31 cellular contexts compared by ENCODE assay signal in the genomic region with DNA sequence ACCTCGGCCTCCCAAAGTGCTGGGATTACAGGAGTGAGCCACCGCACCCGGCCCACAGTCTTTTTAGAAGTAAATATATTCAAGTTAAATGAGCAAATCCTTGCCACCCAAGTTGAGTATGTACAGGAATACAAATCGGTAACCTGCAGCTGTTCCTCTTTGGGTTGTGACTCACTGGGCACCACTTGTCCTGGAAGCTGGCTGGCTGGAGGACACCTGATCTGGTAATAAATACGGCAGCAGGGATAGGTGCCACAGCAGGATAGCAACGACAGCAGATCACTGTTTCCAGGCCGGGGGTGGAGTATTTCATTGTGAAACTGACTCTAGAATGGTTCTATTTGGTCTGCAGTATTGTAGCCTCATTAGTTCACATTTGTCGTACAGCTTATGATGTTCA. TPM values are rescaled to one million over a fixed set of nuclear protein-coding genes. Genes with fewer than 3 reads are reported as not detected.
DNase-seq lines count a peak whose midpoint lies in the region; ATAC-seq, FAIRE-seq and TF ChIP-seq lines count a peak whose summit lies in the region.
"Had no signal": no experiment of that assay in that cellular context is flagged by ENCODE, and none has a peak within 500 bp of the region (broad histone marks: within the 10 kb centered on the region; RNA-seq: fewer than 3 reads in every experiment).

No MANE protein-coding gene starts in this region.

- FAIRE-seq in D721Med (lab: Jason Lieb, UNC) = no peak
- FAIRE-seq: frontal cortex, HepG2 had no signal

- no peaks in the 10 kb centered on the region for H3K4me1 ChIP-seq in upper lobe of left lung
- H3K4me1 ChIP-seq: ascending aorta, esophagus squamous epithelium had no signal

- 67 to 81% methylated on average over 8 of the region's 8 CpGs for WGBS in upper lobe of left lung, 2 donors

- H3K36me3 ChIP-seq in upper lobe of left lung = no peaks in the 10 kb centered on the region
- H3K36me3 ChIP-seq: ascending aorta, esophagus squamous epithelium had no signal

- no peak overlapping the region for H3K4me3 ChIP-seq in upper lobe of left lung
- H3K4me3 ChIP-seq: ascending aorta, esophagus squamous epithelium, GM23338, skin epidermis had no signal

- H3K9me3 ChIP-seq in upper lobe of left lung = no peaks in the 10 kb centered on the region
- H3K9me3 ChIP-seq: ascending aorta, esophagus squamous epithelium, SK-N-SH had no signal

- TF ChIP-seq CTCF in upper lobe of left lung (IDR thresholded peaks at IDR 0.05) (no peak), D721Med (IDR thresholded peaks at IDR 0.05; ENCODE audit: insufficient read depth, missing control alignments) (no peak)

- DNase-seq in DMS 273 (lab: John Stamatoyannopoulos, UW; ENCODE audit: unreplicated experiment) = peak; percentile 31
- peak; percentile 59 for DNase-seq in DMS53 treated with DMSO at 0.1 percent for 48 hours (lab: John Stamatoyannopoulos, UW; ENCODE audit: unreplicated experiment)
- peak; percentile 27 to 33 for DNase-seq in SHP77 (lab: John Stamatoyannopoulos, UW)
- DNase-seq in left kidney (ENCODE audit: low read depth, low spot score) = peak; percentile 30
- DNase-seq in upper lobe of left lung = no peak
- no peak for DNase-seq in D721Med (ENCODE audit: insufficient read length, low spot score)
- DNase-seq in GDM1 (lab: John Stamatoyannopoulos, UW) = no peak
- DNase-seq: activated CD4-positive, alpha-beta T cell treated with anti-CD3 and anti-CD28 coated beads for 36 hours; activated CD8-positive, alpha-beta memory T cell treated with anti-CD3 and anti-CD28 coated beads for 24 hours; activated effector memory CD4-positive, alpha-beta T cell treated with Interleukin-2 at 50 U/mL for 16 hours; activated naive CD8-positive, alpha-beta T cell treated with anti-CD3 and anti-CD28 coated beads, Interleukin-2, amount 10 ng/mL, durations not matched to agents 7 days and 5 days; caudate nucleus; endodermal cell; esophagus squamous epithelium; mesenchymal stem cell; naive B cell; NCI-H1417 treated with DMSO at 0.1 percent for 48 hours; NCI-H748 treated with DMSO at 0.1 percent for 48 hours; RPMI8226; SK-N-SH; stimulated activated naive CD8-positive, alpha-beta T cell treated with anti-CD3 and anti-CD28 coated beads, Interleukin-15, amount 100 ng/mL, for 72 hours had no signal

- TF ChIP-seq EP300 in upper lobe of left lung (IDR thresholded peaks at IDR 0.05) = no peak

- ATAC-seq in GM18861 (IDR thresholded peaks at IDR 0.05; ENCODE audit: unreplicated experiment) (no peak), upper lobe of left lung (ENCODE audit: low FRiP score in 2 of 2) (no peak)
- ATAC-seq: activated CD4-positive, alpha-beta T cell treated with anti-CD3 and anti-CD28 coated beads for 36 hours; GM23338; HepG2; left lobe of liver; stimulated activated naive CD8-positive, alpha-beta T cell treated with anti-CD3 and anti-CD28 coated beads, Interleukin-15, amount 100 ng/mL, for 72 hours had no signal

- no peak for TF ChIP-seq POLR2A in upper lobe of left lung (IDR thresholded peaks at IDR 0.05)

- H3K27me3 ChIP-seq in upper lobe of left lung = no peaks in the 10 kb centered on the region
- H3K27me3 ChIP-seq: ascending aorta had no signal

- H3K27ac ChIP-seq in upper lobe of left lung = no peak overlapping the region
- H3K27ac ChIP-seq: ascending aorta, C4-2B, esophagus squamous epithelium, skin epidermis had no signal

RNA-seq across cellular contexts. Expression of a gene that starts 35.7 kb away (rescaled TPM):
- total RNA-seq in upper lobe of left lung = not detected
- total RNA-seq: activated CD4-positive, alpha-beta T cell treated with anti-CD3 and anti-CD28 coated beads for 36 hours; activated naive CD8-positive, alpha-beta T cell treated with anti-CD3 and anti-CD28 coated beads, Interleukin-2, amount 10 ng/mL, durations not matched to agents 7 days and 5 days; esophagus squamous epithelium; frontal cortex; GM23338; HepG2; left lobe of liver; pulmonary artery endothelial cell; T-helper 2 cell treated with Interferon-gamma antibody and Interleukin-4, amounts not matched to agents 100 ng/mL and 5 ng/mL, for 36 hours had no signal

Comparison
In these comparisons a context has a peak if more than half of its experiments do, and no peak if none do; other contexts are left out.
1. DNase-seq: peak in DMS 273 (single experiment), DMS53 treated with DMSO at 0.1 percent for 48 hours (single experiment), SHP77 (2 of 2) and left kidney (single experiment); none in upper lobe of left lung (0 of 2), D721Med (single experiment) and GDM1 (single experiment).